Comparison of ENCODE assay signal across 2 cellular contexts in the genomic region with DNA sequence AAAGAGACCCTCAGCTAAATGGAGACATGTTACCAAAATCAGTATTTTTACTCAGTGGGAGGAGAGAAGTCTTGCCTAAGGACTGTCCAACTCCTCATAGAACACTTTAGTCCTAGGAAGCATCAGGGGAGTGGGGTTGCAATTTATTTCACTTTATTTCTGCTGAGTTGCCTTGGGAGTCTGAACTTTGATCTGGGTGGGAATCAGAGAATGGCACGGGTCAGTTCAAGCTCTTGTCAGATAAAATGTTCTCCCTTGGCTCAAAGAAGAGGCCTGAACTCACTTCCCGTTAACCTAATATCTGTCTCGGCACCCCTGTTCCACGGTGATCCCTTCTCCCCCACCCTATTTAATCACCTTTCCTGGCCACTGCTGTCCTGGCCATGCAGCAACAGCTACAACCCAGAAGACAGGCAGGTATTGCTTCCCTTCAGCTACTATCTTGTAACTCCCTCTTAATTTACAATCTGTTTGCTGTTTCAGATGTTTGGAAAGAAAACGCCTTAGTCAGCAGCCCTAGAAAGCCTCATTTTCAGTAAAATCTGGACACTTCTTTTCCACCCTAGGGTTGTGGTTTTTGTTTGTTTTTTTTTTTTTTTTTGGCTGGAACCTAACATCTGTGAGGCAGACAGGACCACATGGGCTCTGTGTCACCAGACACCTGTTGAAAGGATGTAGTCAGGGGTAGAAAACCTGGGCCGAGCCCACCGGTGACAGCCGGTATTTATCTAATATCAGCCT.
TF ChIP-seq lines count a peak whose summit lies in the region.

No MANE protein-coding gene starts in this region.

TF ChIP-seq in K562, 482 proteins besides CTCF, POLR2A, EP300 and RAD21:
- TF ChIP-seq ZSCAN29 (IDR thresholded peaks at IDR 0.05) (no peak), ADNP (tag; IDR thresholded peaks at IDR 0.05) (no peak), POLR2H (tag; IDR thresholded peaks at IDR 0.05; ENCODE audit: low read depth) (no peak), MAFF (IDR thresholded peaks at IDR 0.05; ENCODE audit: low read length) (0 out of 2 replicates have a peak, but pooled peaks have one; percentile 25), ZNF354B (CRISPR knock-in tag; IDR thresholded peaks at IDR 0.05) (no peak), MAFG (tag; conservative IDR thresholded peaks at IDR 0.05) (peak; percentile 55; the same call in 1 of the 2 replicates), MAFK (IDR thresholded peaks at IDR 0.05; ENCODE audit: low read length) (0 out of 2 replicates have a peak, but pooled peaks have one; percentile 7), POLR3A (IDR thresholded peaks at IDR 0.05; ENCODE audit: borderline replicate concordance, extremely low read depth, insufficient read depth, insufficient read length) (no peak), ARNT (IDR thresholded peaks at IDR 0.05) (no peak), ZNF316 (IDR thresholded peaks at IDR 0.05) (peak; percentile 77), C11orf30 (IDR thresholded peaks at IDR 0.05; ENCODE audit: low read depth) (peak; percentile 57; the same call in 1 of the 2 replicates), FOXP1 (CRISPR knock-in tag; IDR thresholded peaks at IDR 0.05) (no peak)
- TF ChIP-seq, protein P1, sequence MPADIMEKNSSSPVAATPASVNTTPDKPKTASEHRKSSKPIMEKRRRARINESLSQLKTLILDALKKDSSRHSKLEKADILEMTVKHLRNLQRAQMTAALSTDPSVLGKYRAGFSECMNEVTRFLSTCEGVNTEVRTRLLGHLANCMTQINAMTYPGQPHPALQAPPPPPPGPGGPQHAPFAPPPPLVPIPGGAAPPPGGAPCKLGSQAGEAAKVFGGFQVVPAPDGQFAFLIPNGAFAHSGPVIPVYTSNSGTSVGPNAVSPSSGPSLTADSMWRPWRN (IDR thresholded peaks at IDR 0.05; ENCODE audit: low read depth): no peak

TF ChIP-seq in GM23338, 12 proteins besides CTCF, POLR2A, EP300 and RAD21:
- TF ChIP-seq, protein P2, sequence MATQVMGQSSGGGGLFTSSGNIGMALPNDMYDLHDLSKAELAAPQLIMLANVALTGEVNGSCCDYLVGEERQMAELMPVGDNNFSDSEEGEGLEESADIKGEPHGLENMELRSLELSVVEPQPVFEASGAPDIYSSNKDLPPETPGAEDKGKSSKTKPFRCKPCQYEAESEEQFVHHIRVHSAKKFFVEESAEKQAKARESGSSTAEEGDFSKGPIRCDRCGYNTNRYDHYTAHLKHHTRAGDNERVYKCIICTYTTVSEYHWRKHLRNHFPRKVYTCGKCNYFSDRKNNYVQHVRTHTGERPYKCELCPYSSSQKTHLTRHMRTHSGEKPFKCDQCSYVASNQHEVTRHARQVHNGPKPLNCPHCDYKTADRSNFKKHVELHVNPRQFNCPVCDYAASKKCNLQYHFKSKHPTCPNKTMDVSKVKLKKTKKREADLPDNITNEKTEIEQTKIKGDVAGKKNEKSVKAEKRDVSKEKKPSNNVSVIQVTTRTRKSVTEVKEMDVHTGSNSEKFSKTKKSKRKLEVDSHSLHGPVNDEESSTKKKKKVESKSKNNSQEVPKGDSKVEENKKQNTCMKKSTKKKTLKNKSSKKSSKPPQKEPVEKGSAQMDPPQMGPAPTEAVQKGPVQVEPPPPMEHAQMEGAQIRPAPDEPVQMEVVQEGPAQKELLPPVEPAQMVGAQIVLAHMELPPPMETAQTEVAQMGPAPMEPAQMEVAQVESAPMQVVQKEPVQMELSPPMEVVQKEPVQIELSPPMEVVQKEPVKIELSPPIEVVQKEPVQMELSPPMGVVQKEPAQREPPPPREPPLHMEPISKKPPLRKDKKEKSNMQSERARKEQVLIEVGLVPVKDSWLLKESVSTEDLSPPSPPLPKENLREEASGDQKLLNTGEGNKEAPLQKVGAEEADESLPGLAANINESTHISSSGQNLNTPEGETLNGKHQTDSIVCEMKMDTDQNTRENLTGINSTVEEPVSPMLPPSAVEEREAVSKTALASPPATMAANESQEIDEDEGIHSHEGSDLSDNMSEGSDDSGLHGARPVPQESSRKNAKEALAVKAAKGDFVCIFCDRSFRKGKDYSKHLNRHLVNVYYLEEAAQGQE (IDR thresholded peaks at IDR 0.05; ENCODE audit: unreplicated experiment): no peak
- no peak for TF ChIP-seq EZH2 (IDR thresholded peaks at IDR 0.05; ENCODE audit: low read depth, unreplicated experiment)
- TF ChIP-seq ZNF331 (CRISPR knock-in tag; IDR thresholded peaks at IDR 0.05; ENCODE audit: low read depth): no peak
- TF ChIP-seq, protein P3, sequence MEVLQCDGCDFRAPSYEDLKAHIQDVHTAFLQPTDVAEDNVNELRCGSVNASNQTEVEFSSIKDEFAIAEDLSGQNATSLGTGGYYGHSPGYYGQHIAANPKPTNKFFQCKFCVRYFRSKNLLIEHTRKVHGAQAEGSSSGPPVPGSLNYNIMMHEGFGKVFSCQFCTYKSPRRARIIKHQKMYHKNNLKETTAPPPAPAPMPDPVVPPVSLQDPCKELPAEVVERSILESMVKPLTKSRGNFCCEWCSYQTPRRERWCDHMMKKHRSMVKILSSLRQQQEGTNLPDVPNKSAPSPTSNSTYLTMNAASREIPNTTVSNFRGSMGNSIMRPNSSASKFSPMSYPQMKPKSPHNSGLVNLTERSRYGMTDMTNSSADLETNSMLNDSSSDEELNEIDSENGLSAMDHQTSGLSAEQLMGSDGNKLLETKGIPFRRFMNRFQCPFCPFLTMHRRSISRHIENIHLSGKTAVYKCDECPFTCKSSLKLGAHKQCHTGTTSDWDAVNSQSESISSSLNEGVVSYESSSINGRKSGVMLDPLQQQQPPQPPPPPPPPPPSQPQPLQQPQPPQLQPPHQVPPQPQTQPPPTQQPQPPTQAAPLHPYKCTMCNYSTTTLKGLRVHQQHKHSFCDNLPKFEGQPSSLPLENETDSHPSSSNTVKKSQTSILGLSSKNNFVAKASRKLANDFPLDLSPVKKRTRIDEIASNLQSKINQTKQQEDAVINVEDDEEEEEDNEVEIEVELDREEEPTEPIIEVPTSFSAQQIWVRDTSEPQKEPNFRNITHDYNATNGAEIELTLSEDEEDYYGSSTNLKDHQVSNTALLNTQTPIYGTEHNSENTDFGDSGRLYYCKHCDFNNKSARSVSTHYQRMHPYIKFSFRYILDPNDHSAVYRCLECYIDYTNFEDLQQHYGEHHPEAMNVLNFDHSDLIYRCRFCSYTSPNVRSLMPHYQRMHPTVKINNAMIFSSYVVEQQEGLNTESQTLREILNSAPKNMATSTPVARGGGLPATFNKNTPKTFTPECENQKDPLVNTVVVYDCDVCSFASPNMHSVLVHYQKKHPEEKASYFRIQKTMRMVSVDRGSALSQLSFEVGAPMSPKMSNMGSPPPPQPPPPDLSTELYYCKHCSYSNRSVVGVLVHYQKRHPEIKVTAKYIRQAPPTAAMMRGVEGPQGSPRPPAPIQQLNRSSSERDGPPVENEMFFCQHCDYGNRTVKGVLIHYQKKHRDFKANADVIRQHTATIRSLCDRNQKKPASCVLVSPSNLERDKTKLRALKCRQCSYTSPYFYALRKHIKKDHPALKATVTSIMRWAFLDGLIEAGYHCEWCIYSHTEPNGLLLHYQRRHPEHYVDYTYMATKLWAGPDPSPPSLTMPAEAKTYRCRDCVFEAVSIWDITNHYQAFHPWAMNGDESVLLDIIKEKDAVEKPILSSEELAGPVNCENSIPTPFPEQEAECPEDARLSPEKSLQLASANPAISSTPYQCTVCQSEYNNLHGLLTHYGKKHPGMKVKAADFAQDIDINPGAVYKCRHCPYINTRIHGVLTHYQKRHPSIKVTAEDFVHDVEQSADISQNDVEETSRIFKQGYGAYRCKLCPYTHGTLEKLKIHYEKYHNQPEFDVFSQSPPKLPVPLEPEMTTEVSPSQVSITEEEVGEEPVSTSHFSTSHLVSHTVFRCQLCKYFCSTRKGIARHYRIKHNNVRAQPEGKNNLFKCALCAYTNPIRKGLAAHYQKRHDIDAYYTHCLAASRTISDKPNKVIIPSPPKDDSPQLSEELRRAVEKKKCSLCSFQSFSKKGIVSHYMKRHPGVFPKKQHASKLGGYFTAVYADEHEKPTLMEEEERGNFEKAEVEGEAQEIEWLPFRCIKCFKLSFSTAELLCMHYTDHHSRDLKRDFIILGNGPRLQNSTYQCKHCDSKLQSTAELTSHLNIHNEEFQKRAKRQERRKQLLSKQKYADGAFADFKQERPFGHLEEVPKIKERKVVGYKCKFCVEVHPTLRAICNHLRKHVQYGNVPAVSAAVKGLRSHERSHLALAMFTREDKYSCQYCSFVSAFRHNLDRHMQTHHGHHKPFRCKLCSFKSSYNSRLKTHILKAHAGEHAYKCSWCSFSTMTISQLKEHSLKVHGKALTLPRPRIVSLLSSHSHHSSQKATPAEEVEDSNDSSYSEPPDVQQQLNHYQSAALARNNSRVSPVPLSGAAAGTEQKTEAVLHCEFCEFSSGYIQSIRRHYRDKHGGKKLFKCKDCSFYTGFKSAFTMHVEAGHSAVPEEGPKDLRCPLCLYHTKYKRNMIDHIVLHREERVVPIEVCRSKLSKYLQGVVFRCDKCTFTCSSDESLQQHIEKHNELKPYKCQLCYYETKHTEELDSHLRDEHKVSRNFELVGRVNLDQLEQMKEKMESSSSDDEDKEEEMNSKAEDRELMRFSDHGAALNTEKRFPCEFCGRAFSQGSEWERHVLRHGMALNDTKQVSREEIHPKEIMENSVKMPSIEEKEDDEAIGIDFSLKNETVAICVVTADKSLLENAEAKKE (CRISPR knock-in tag; IDR thresholded peaks at IDR 0.05): no peak
- no peak for TF ChIP-seq ZNF114 (CRISPR knock-in tag; IDR thresholded peaks at IDR 0.05)
- no peak for TF ChIP-seq JUNB (IDR thresholded peaks at IDR 0.05; ENCODE audit: unreplicated experiment)
